8 cellular contexts compared by ENCODE assay signal in the genomic region with DNA sequence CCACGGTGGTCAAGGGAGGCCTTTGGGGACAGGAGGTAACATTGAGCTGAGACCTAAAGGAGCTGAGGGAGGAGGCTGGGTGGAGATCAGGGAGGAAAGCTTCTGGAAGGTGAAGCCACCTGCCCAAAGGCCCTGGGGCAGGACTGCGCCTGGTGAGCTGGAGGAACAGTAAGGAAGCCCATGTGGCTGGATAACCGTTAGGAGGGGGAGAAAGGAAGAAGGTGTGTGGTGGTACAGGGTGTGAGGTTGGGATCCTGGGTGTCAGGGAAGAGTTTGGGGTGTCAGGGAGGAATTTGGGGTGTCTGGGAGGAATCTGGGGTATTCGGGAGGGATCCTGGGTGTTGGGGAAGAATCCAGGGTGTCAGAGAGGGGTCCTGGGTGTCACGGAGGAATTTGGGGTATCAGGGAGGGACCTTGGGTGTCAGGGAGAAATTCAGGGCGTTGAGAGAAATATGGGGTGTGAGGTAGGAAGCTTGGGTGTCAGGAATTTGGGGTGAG. TPM values are rescaled to one million over a fixed set of nuclear protein-coding genes. Genes with fewer than 3 reads are reported as not detected.
DNase-seq lines count a peak whose midpoint lies in the region; ATAC-seq and TF ChIP-seq lines count a peak whose summit lies in the region.

No MANE protein-coding gene starts in this region.

- H3K9me3 ChIP-seq in NT2/D1 (ENCODE audit: insufficient read depth, low read length): no peaks in the 10 kb centered on the region

- no peak for ATAC-seq in effector memory CD8-positive, alpha-beta T cell (replicated peaks)
- no peak for ATAC-seq in natural killer cell treated with Interleukin-12 subunit alpha and Interleukin-12 subunit beta and Interleukin-15 and Interleukin-18, amount 100 ng/mL, for 72 hours
- no peak for ATAC-seq in HG03025 (IDR thresholded peaks at IDR 0.05; ENCODE audit: low FRiP score, unreplicated experiment)

- peaks cover 11% of the 10 kb centered on the region for H3K36me3 Mint-ChIP-seq in effector memory CD8-positive, alpha-beta T cell (ENCODE audit: insufficient read depth)
- H3K36me3 Mint-ChIP-seq in natural killer cell treated with Interleukin-12 subunit alpha and Interleukin-12 subunit beta and Interleukin-15 and Interleukin-18, amount 100 ng/mL, for 72 hours: peaks cover 8% of the 10 kb centered on the region

- no peaks in the 10 kb centered on the region for H3K27me3 Mint-ChIP-seq in effector memory CD8-positive, alpha-beta T cell
- no peaks in the 10 kb centered on the region for H3K27me3 Mint-ChIP-seq in natural killer cell treated with Interleukin-12 subunit alpha and Interleukin-12 subunit beta and Interleukin-15 and Interleukin-18, amount 100 ng/mL, for 72 hours

- peak overlapping the region; percentile 93 to 94 for H3K27ac Mint-ChIP-seq in effector memory CD8-positive, alpha-beta T cell
- H3K27ac Mint-ChIP-seq in natural killer cell treated with Interleukin-12 subunit alpha and Interleukin-12 subunit beta and Interleukin-15 and Interleukin-18, amount 100 ng/mL, for 72 hours: peak overlapping the region; percentile 93

- peak overlapping the region; percentile 100 for H3K4me3 ChIP-seq in BJ (ENCODE audit: low read depth, low read length)
- peak overlapping the region; percentile 61 for H3K4me3 ChIP-seq in NT2/D1 (ENCODE audit: insufficient read length, low read depth)

- DNase-seq in BJ (ENCODE audit: low read depth): no peak
- DNase-seq in NT2/D1 (ENCODE audit: low read depth, low spot score): no peak
- no peak for DNase-seq in effector memory CD8-positive, alpha-beta T cell
- DNase-seq in natural killer cell treated with Interleukin-12 subunit alpha and Interleukin-12 subunit beta and Interleukin-15 and Interleukin-18, amount 100 ng/mL, for 72 hours (ENCODE audit: low spot score): no peak
- no peak for DNase-seq in epidermal melanocyte (ENCODE audit: insufficient read length, low spot score)
- DNase-seq in KBM-7: no peak
- no peak for DNase-seq in activated CD4-positive, CD25-positive, alpha-beta regulatory T cell treated with anti-CD3 and anti-CD28 coated beads, Interleukin-2, amount 50 U/mL, for 72 hours

- peak overlapping the region; percentile 86 to 90 for H3K4me3 Mint-ChIP-seq in effector memory CD8-positive, alpha-beta T cell
- H3K4me3 Mint-ChIP-seq in natural killer cell treated with Interleukin-12 subunit alpha and Interleukin-12 subunit beta and Interleukin-15 and Interleukin-18, amount 100 ng/mL, for 72 hours: peak overlapping the region; percentile 94

- H3K4me1 ChIP-seq in NT2/D1 (ENCODE audit: insufficient read depth, insufficient read length): peaks cover 6% of the 10 kb centered on the region

- no peaks in the 10 kb centered on the region for H3K9me3 Mint-ChIP-seq in effector memory CD8-positive, alpha-beta T cell
- H3K9me3 Mint-ChIP-seq in natural killer cell treated with Interleukin-12 subunit alpha and Interleukin-12 subunit beta and Interleukin-15 and Interleukin-18, amount 100 ng/mL, for 72 hours: no peaks in the 10 kb centered on the region

- H3K36me3 ChIP-seq in BJ (ENCODE audit: control insufficient read depth, insufficient read depth, low read length) (no peaks in the 10 kb centered on the region), NT2/D1 (ENCODE audit: insufficient read depth, insufficient read length, low read length) (no peaks in the 10 kb centered on the region)

- POLR2A ChIA-PET in BJ (lab: Charles Lee): no interaction called here

- TF ChIP-seq CTCF in BJ (IDR thresholded peaks at IDR 0.05; ENCODE audit: insufficient read depth, low read depth, low read length): no peak

- CTCF ChIA-PET in BJ (lab: Yijun Ruan, JAX): interaction anchor here (0.6 to 1.6 kb wide), 3 partner anchors 26 to 104 kb away, joined by 3 to 8 read pairs (median 3); no protein-coding TSS in a partner anchor

- in situ Hi-C loops in KBM-7 (cut with MboI; ENCODE audit: low pct_unique_long_range_greater_than_20kb, low sequenced_read_pairs): no loop called here

- peaks cover 21 to 27% of the 10 kb centered on the region in 2 donors for H3K4me1 Mint-ChIP-seq in effector memory CD8-positive, alpha-beta T cell (ENCODE audit: low read depth in 2 of 2)
- peaks cover 20 to 27% of the 10 kb centered on the region in 2 donors for H3K4me1 Mint-ChIP-seq in natural killer cell treated with Interleukin-12 subunit alpha and Interleukin-12 subunit beta and Interleukin-15 and Interleukin-18, amount 100 ng/mL, for 72 hours (ENCODE audit: low read depth in 2 of 2)

- peak overlapping the region; percentile 87 for H3K9ac ChIP-seq in NT2/D1 (ENCODE audit: insufficient read length, low read depth)

- no peaks in the 10 kb centered on the region for H3K27me3 ChIP-seq in BJ (ENCODE audit: control insufficient read depth, insufficient read depth, low read length)
- H3K27me3 ChIP-seq in NT2/D1 (ENCODE audit: insufficient read depth, insufficient read length): peaks cover 13% of the 10 kb centered on the region

RNA-seq across cellular contexts. Expression of a gene that starts 0.7 kb away (rescaled TPM):
- polyA plus RNA-seq in BJ (2011; rRNA removed): 1.7 and 1.9 TPM in 2 replicates
- 1.7 and 3.4 TPM in 2 replicates for polyA minus RNA-seq in BJ (2011; rRNA and poly(A)+ RNA removed)
- total RNA-seq in natural killer cell treated with Interleukin-12 subunit alpha and Interleukin-12 subunit beta and Interleukin-15 and Interleukin-18, amount 100 ng/mL, for 72 hours: 10 to 100 TPM; 42.6 to 47.0 TPM

RNA-seq across cellular contexts. Expression of a gene that starts 36.6 kb away (rescaled TPM):
- polyA plus RNA-seq in BJ (2011; rRNA removed): 128 and 211 TPM in 2 replicates
- polyA minus RNA-seq in BJ (2011; rRNA and poly(A)+ RNA removed): 118 and 138 TPM in 2 replicates
- 10 to 100 TPM; 25.1 to 34.0 TPM for total RNA-seq in natural killer cell treated with Interleukin-12 subunit alpha and Interleukin-12 subunit beta and Interleukin-15 and Interleukin-18, amount 100 ng/mL, for 72 hours

RNA-seq across cellular contexts. Expression of a gene that starts 39.3 kb away (rescaled TPM):
- polyA plus RNA-seq in BJ (2011; rRNA removed): 3.8 and 5.6 TPM in 2 replicates
- polyA minus RNA-seq in BJ (2011; rRNA and poly(A)+ RNA removed): 6.0 and 8.3 TPM in 2 replicates
- total RNA-seq in natural killer cell treated with Interleukin-12 subunit alpha and Interleukin-12 subunit beta and Interleukin-15 and Interleukin-18, amount 100 ng/mL, for 72 hours: 10 to 100 TPM; 19.7 to 24.0 TPM
